ENCODE assay signal across 40 cellular contexts in genomic region chr11:5266609-5267008, GRCh38. TPM values are rescaled to one million over a fixed set of nuclear protein-coding genes. Genes with fewer than 3 reads are reported as not detected.
"Had no signal": no experiment of that assay in that cellular context is flagged by ENCODE, and none has a peak within 500 bp of the region (broad histone marks: within the 10 kb centered on the region; RNA-seq: fewer than 3 reads in every experiment).

No MANE protein-coding gene starts in this region.

- H3K27me3 ChIP-seq: adrenal gland, ascending aorta, body of pancreas, brain microvascular endothelial cell, breast epithelium, cardiac muscle cell had no signal

- H3K36me3 ChIP-seq: adrenal gland, ascending aorta, brain microvascular endothelial cell, breast epithelium, cardiac muscle cell had no signal

- H3K4me1 ChIP-seq: adrenal gland, ascending aorta, body of pancreas, breast epithelium had no signal

- H3K27ac ChIP-seq: adrenal gland, ascending aorta, body of pancreas, brain microvascular endothelial cell, breast epithelium, cardiac muscle cell had no signal

- H3K4me3 ChIP-seq: adrenal gland, ascending aorta, body of pancreas, breast epithelium, cardiac muscle cell had no signal

- FAIRE-seq: astrocyte, bronchial epithelial cell had no signal

- H3K9me3 ChIP-seq: adrenal gland, ascending aorta, body of pancreas, breast epithelium had no signal

- ATAC-seq: activated naive CD4-positive, alpha-beta T cell treated with anti-CD3 and anti-CD28 coated beads, Interleukin-2, amount 50 U/mL, for 72 hours; activated naive CD8-positive, alpha-beta T cell treated with anti-CD3 and anti-CD28 coated beads, Interleukin-2, amount 50 U/mL, for 24 hours; activated T-cell treated with anti-CD3 and anti-CD28 coated beads, Interleukin-2, amount 50 U/mL, for 4 hours; activated T-cell treated with anti-CD3 and anti-CD28 coated beads, Interleukin-2, amount 50 U/mL, for 72 hours; activated T-helper 17 cell treated with anti-CD3 and anti-CD28 coated beads, Interleukin-2, amount 50 U/mL, for 72 hours; body of pancreas had no signal

- DNase-seq: activated effector memory CD4-positive, alpha-beta T cell treated with anti-CD3 and anti-CD28 coated beads, Interleukin-2, amount 50 U/mL, for 16 hours; activated effector memory CD4-positive, alpha-beta T cell treated with Interleukin-2 at 50 U/mL for 16 hours; activated gamma-delta T cell; activated gamma-delta T cell treated with Interleukin-2 at 50 U/mL for 16 hours; activated naive CD4-positive, alpha-beta T cell; activated naive CD4-positive, alpha-beta T cell treated with anti-CD3 and anti-CD28 coated beads for 36 hours; activated naive CD4-positive, alpha-beta T cell treated with anti-CD3 and anti-CD28 coated beads, Interleukin-2, amount 10 ng/mL, durations not matched to agents 7 days and 5 days; activated naive CD4-positive, alpha-beta T cell treated with anti-CD3 and anti-CD28 coated beads, Interleukin-2, amount 50 U/mL, for 16 hours; activated naive CD4-positive, alpha-beta T cell treated with Interleukin-2 at 50 U/mL for 16 hours; activated naive CD8-positive, alpha-beta T cell treated with anti-CD3 and anti-CD28 coated beads for 36 hours; activated naive CD8-positive, alpha-beta T cell treated with anti-CD3 and anti-CD28 coated beads, Interleukin-2, amount 10 ng/mL, durations not matched to agents 7 days and 5 days; activated naive CD8-positive, alpha-beta T cell treated with anti-CD3 and anti-CD28 coated beads, Interleukin-2, amount 50 U/mL, for 24 hours; activated T-cell treated with anti-CD3 and anti-CD28 coated beads, Interleukin-2, amount 50 U/mL, for 1 hour; activated T-cell treated with anti-CD3 and anti-CD28 coated beads, Interleukin-2, amount 50 U/mL, for 24 hours; activated T-cell treated with anti-CD3 and anti-CD28 coated beads, Interleukin-2, amount 50 U/mL, for 4 hours; activated T-cell treated with anti-CD3 and anti-CD28 coated beads, Interleukin-2, amount 50 U/mL, for 48 hours; activated T-cell treated with anti-CD3 and anti-CD28 coated beads, Interleukin-2, amount 50 U/mL, for 72 hours; adrenal gland; amniotic stem cell; amygdala; anterior cingulate cortex; aorta; body of pancreas; brain microvascular endothelial cell; caudate nucleus; central memory CD4-positive, alpha-beta T cell; cerebellar nuclear complex had no signal

RNA-seq across cellular contexts. Expression of gene HBE1, which starts 3.1 kb away (rescaled TPM):
- total RNA-seq: activated naive CD4-positive, alpha-beta T cell treated with anti-CD3 and anti-CD28 coated beads for 36 hours; activated naive CD4-positive, alpha-beta T cell treated with anti-CD3 and anti-CD28 coated beads, Interleukin-2, amount 50 U/mL, for 72 hours; activated naive CD8-positive, alpha-beta T cell treated with anti-CD3 and anti-CD28 coated beads for 36 hours; activated naive CD8-positive, alpha-beta T cell treated with anti-CD3 and anti-CD28 coated beads, Interleukin-2, amount 10 ng/mL, durations not matched to agents 7 days and 5 days; activated T-cell treated with anti-CD3 and anti-CD28 coated beads, Interleukin-2, amount 50 U/mL, for 72 hours; activated T-helper 1 cell treated with anti-CD3 and anti-CD28 coated beads, Interleukin-12 subunit alpha, Interleukin-12 subunit beta, Interleukin-2, Interleukin-4 antibody, amounts not matched to agents 30 ng/mL and 10 ng/mL and 1 ng/mL, durations not matched to agents 14 hours and 24 hours and 36 hours; activated T-helper 17 cell treated with anti-CD3 and anti-CD28 coated beads, Interleukin-2, amount 50 U/mL, for 72 hours; activated T-helper 2 cell treated with anti-CD3 and anti-CD28 coated beads, Interferon-gamma antibody, Interleukin-2, Interleukin-4, amounts not matched to agents 10 μg/mL and 5 μg/mL and 100 μg/mL, durations not matched to agents 14 hours and 24 hours and 36 hours; aorta; ascending aorta; astrocyte; body of pancreas; breast epithelium; bronchial epithelial cell; cardiac septum; chondrocyte had no signal
- polyA plus RNA-seq: aorta had no signal

RNA-seq across cellular contexts. Expression of gene HBG2, which starts 12.0 kb away (rescaled TPM):
- total RNA-seq: activated naive CD4-positive, alpha-beta T cell treated with anti-CD3 and anti-CD28 coated beads for 36 hours; activated naive CD8-positive, alpha-beta T cell treated with anti-CD3 and anti-CD28 coated beads for 36 hours; activated naive CD8-positive, alpha-beta T cell treated with anti-CD3 and anti-CD28 coated beads, Interleukin-2, amount 10 ng/mL, durations not matched to agents 7 days and 5 days; activated T-cell treated with anti-CD3 and anti-CD28 coated beads, Interleukin-2, amount 50 U/mL, for 72 hours; activated T-helper 1 cell treated with anti-CD3 and anti-CD28 coated beads, Interleukin-12 subunit alpha, Interleukin-12 subunit beta, Interleukin-2, Interleukin-4 antibody, amounts not matched to agents 30 ng/mL and 10 ng/mL and 1 ng/mL, durations not matched to agents 14 hours and 24 hours and 36 hours; activated T-helper 17 cell treated with anti-CD3 and anti-CD28 coated beads, Interleukin-2, amount 50 U/mL, for 72 hours; activated T-helper 2 cell treated with anti-CD3 and anti-CD28 coated beads, Interferon-gamma antibody, Interleukin-2, Interleukin-4, amounts not matched to agents 10 μg/mL and 5 μg/mL and 100 μg/mL, durations not matched to agents 14 hours and 24 hours and 36 hours; ascending aorta; astrocyte; body of pancreas; breast epithelium; bronchial epithelial cell; cardiac muscle cell; chondrocyte had no signal
- polyA plus RNA-seq: adipose tissue, cardiac muscle cell had no signal

RNA-seq across cellular contexts. Expression of gene HBG1, which starts 17.0 kb away (rescaled TPM):
- total RNA-seq: activated naive CD4-positive, alpha-beta T cell treated with anti-CD3 and anti-CD28 coated beads for 36 hours; activated naive CD4-positive, alpha-beta T cell treated with anti-CD3 and anti-CD28 coated beads, Interleukin-2, amount 50 U/mL, for 72 hours; activated naive CD8-positive, alpha-beta T cell treated with anti-CD3 and anti-CD28 coated beads for 36 hours; activated naive CD8-positive, alpha-beta T cell treated with anti-CD3 and anti-CD28 coated beads, Interleukin-2, amount 10 ng/mL, durations not matched to agents 7 days and 5 days; activated T-cell treated with anti-CD3 and anti-CD28 coated beads, Interleukin-2, amount 50 U/mL, for 72 hours; activated T-helper 1 cell treated with anti-CD3 and anti-CD28 coated beads, Interleukin-12 subunit alpha, Interleukin-12 subunit beta, Interleukin-2, Interleukin-4 antibody, amounts not matched to agents 30 ng/mL and 10 ng/mL and 1 ng/mL, durations not matched to agents 14 hours and 24 hours and 36 hours; activated T-helper 17 cell treated with anti-CD3 and anti-CD28 coated beads, Interleukin-2, amount 50 U/mL, for 72 hours; activated T-helper 2 cell treated with anti-CD3 and anti-CD28 coated beads, Interferon-gamma antibody, Interleukin-2, Interleukin-4, amounts not matched to agents 10 μg/mL and 5 μg/mL and 100 μg/mL, durations not matched to agents 14 hours and 24 hours and 36 hours; aorta; ascending aorta; astrocyte; body of pancreas; breast epithelium; bronchial epithelial cell; cardiac muscle cell; cardiac septum; chondrocyte had no signal
- polyA plus RNA-seq: adipose tissue, adrenal gland, aorta, cardiac muscle cell had no signal

RNA-seq across cellular contexts. Expression of gene HBD, which starts 32.3 kb away (rescaled TPM):
- total RNA-seq: activated naive CD4-positive, alpha-beta T cell treated with anti-CD3 and anti-CD28 coated beads for 36 hours; activated naive CD8-positive, alpha-beta T cell treated with anti-CD3 and anti-CD28 coated beads for 36 hours; activated naive CD8-positive, alpha-beta T cell treated with anti-CD3 and anti-CD28 coated beads, Interleukin-2, amount 10 ng/mL, durations not matched to agents 7 days and 5 days; activated T-helper 1 cell treated with anti-CD3 and anti-CD28 coated beads, Interleukin-12 subunit alpha, Interleukin-12 subunit beta, Interleukin-2, Interleukin-4 antibody, amounts not matched to agents 30 ng/mL and 10 ng/mL and 1 ng/mL, durations not matched to agents 14 hours and 24 hours and 36 hours; activated T-helper 17 cell treated with anti-CD3 and anti-CD28 coated beads, Interleukin-2, amount 50 U/mL, for 72 hours; activated T-helper 2 cell treated with anti-CD3 and anti-CD28 coated beads, Interferon-gamma antibody, Interleukin-2, Interleukin-4, amounts not matched to agents 10 μg/mL and 5 μg/mL and 100 μg/mL, durations not matched to agents 14 hours and 24 hours and 36 hours; ascending aorta; astrocyte; body of pancreas; breast epithelium; bronchial epithelial cell; cardiac muscle cell; cerebellum; chondrocyte had no signal
- polyA plus RNA-seq: adrenal gland, aorta had no signal

RNA-seq across cellular contexts. Expression of gene OR51B4, which starts 35.1 kb away (rescaled TPM):
- total RNA-seq: activated naive CD4-positive, alpha-beta T cell treated with anti-CD3 and anti-CD28 coated beads for 36 hours; activated naive CD4-positive, alpha-beta T cell treated with anti-CD3 and anti-CD28 coated beads, Interleukin-2, amount 50 U/mL, for 72 hours; activated naive CD8-positive, alpha-beta T cell treated with anti-CD3 and anti-CD28 coated beads for 36 hours; activated naive CD8-positive, alpha-beta T cell treated with anti-CD3 and anti-CD28 coated beads, Interleukin-2, amount 10 ng/mL, durations not matched to agents 7 days and 5 days; activated T-cell treated with anti-CD3 and anti-CD28 coated beads, Interleukin-2, amount 50 U/mL, for 4 hours; activated T-cell treated with anti-CD3 and anti-CD28 coated beads, Interleukin-2, amount 50 U/mL, for 72 hours; activated T-helper 1 cell treated with anti-CD3 and anti-CD28 coated beads, Interleukin-12 subunit alpha, Interleukin-12 subunit beta, Interleukin-2, Interleukin-4 antibody, amounts not matched to agents 30 ng/mL and 10 ng/mL and 1 ng/mL, durations not matched to agents 14 hours and 24 hours and 36 hours; activated T-helper 17 cell treated with anti-CD3 and anti-CD28 coated beads, Interleukin-2, amount 50 U/mL, for 72 hours; activated T-helper 2 cell treated with anti-CD3 and anti-CD28 coated beads, Interferon-gamma antibody, Interleukin-2, Interleukin-4, amounts not matched to agents 10 μg/mL and 5 μg/mL and 100 μg/mL, durations not matched to agents 14 hours and 24 hours and 36 hours; aorta; ascending aorta; astrocyte; bronchial epithelial cell; cardiac septum; chondrocyte had no signal
- polyA plus RNA-seq: adipose tissue, adrenal gland, aorta had no signal
